Comparison of ENCODE assay signal across 17 cellular contexts in the genomic region with DNA sequence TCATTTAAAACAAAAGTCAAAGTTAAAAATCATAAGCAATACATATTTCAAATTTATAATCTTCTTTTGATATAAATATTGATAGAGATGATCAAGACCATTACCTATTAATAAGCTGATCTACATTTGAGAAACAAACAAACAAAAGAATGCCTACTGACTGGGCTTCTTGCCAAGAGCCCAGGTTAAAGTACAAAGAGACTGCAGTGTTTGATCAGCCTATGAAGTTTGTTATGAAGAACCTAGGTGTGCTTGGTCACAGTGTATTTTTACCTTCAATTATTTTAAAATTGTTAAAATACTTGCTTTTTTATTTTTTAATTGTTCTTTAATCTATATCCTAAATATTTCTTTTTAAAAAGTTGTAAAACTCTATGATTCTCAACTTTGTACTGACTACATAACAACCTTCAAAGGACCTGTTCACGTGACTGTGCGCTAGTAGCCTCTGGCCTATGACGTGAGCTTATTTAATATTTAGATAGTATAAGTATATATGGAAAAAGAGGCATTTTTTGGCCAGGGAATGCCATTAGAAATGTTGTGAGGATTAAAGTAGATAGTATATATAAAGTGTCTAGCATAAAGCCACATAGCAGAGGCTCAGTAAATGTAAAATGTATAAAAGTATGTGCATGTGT. TPM values are rescaled to one million over a fixed set of nuclear protein-coding genes. Genes with fewer than 3 reads are reported as not detected.
A peak's percentile ranks its signal among the peaks of the same experiment; 100 is the strongest.
DNase-seq lines count a peak whose midpoint lies in the region; ATAC-seq and TF ChIP-seq lines count a peak whose summit lies in the region.
"Had no signal": no experiment of that assay in that cellular context is flagged by ENCODE, and none has a peak within 500 bp of the region (broad histone marks: within the 10 kb centered on the region; RNA-seq: fewer than 3 reads in every experiment).

No MANE protein-coding gene starts in this region.

- DNase-seq in NCI-H748 (lab: John Stamatoyannopoulos, UW; ENCODE audit: unreplicated experiment), result peak; percentile 7
- no peak for DNase-seq in NCI-H748 treated with DMSO at 0.1 percent for 48 hours (lab: John Stamatoyannopoulos, UW)
- peak; percentile 48 for DNase-seq in NCI-H69 (lab: John Stamatoyannopoulos, UW)
- peak; percentile 62 for DNase-seq in left lobe of liver (ENCODE audit: low spot score)
- peak; percentile 45 for DNase-seq in transverse colon
- DNase-seq in GM23338 (ENCODE audit: low spot score), result no peak
- no peak for DNase-seq in DMS 273 treated with DMSO at 0.1 percent for 48 hours (lab: John Stamatoyannopoulos, UW)
- DNase-seq: H7, NCI-H1417 treated with DMSO at 0.1 percent for 48 hours, NCI-H2029, NCI-H2227 treated with DMSO at 0.1 percent for 48 hours, PC-9, SW 1271 had no signal

- H3K4me3 ChIP-seq in transverse colon (no peak overlapping the region), GM23338 (no peak overlapping the region)
- H3K4me3 ChIP-seq: BLaER1 treated with 17β-estradiol and CSF1 and Interleukin-3, amounts not matched to agents 10 nM and 100 nM; PC-9; SJSA1 had no signal

- H3K4me1 ChIP-seq in transverse colon, result peaks cover 2 to 43% (median 15%) of the 10 kb centered on the region in 4 donors
- peaks cover 7% of the 10 kb centered on the region; the same call in 1 of the 2 replicates for H3K4me1 ChIP-seq in GM23338 (ENCODE audit: insufficient read depth)
- H3K4me1 ChIP-seq: BLaER1 treated with 17β-estradiol and CSF1 and Interleukin-3, amounts not matched to agents 10 nM and 100 nM had no signal

- WGBS in transverse colon (ENCODE audit: low coverage in 1 of 2), 2 donors, result 63 to 76% methylated on average over 3 of the region's 3 CpGs

- no peaks in the 10 kb centered on the region; the same call in 1 of the 2 replicates for H3K9me2 ChIP-seq in GM23338 (ENCODE audit: insufficient read depth)

- H3K27ac ChIP-seq in transverse colon (peak overlapping the region in 3 of 4 donors; percentile 39 to 86 (median 49)), GM23338 (ENCODE audit: low read depth) (no peak overlapping the region)
- H3K27ac ChIP-seq: BLaER1 treated with 17β-estradiol and CSF1 and Interleukin-3, amounts not matched to agents 10 nM and 100 nM; PC-9; SJSA1 had no signal

- H3K9me3 Mint-ChIP-seq in GM23338, result no peaks in the 10 kb centered on the region
- H3K9me3 Mint-ChIP-seq: IgD-negative memory B cell had no signal

- H3K79me2 ChIP-seq in GM23338 (replicated peaks; ENCODE audit: insufficient read depth), result no peaks in the 10 kb centered on the region

- no peaks in the 10 kb centered on the region for H3K27me3 Mint-ChIP-seq in GM23338 (ENCODE audit: insufficient read depth, low read depth, poor library complexity)
- H3K27me3 Mint-ChIP-seq: IgD-negative memory B cell had no signal

- peak; percentile 91 for ATAC-seq in left lobe of liver
- ATAC-seq in GM18870 (IDR thresholded peaks at IDR 0.05; ENCODE audit: unreplicated experiment), result no peak
- no peak for ATAC-seq in GM23338

- no peaks in the 10 kb centered on the region for H4K20me1 ChIP-seq in GM23338 (replicated peaks; ENCODE audit: insufficient read depth)
- H4K20me1 ChIP-seq: BLaER1 treated with 17β-estradiol and CSF1 and Interleukin-3, amounts not matched to agents 10 nM and 100 nM had no signal

- TF ChIP-seq EP300 in transverse colon (IDR thresholded peaks at IDR 0.05; ENCODE audit: low read depth), result no peak

- H3K9me3 ChIP-seq in transverse colon, result no peaks in the 10 kb centered on the region
- H3K9me3 ChIP-seq: SJSA1 had no signal

- peaks cover 7% of the 10 kb centered on the region; the same call in 1 of the 3 replicates for H3K4me1 Mint-ChIP-seq in GM23338

- no peaks in the 10 kb centered on the region for H3K36me3 Mint-ChIP-seq in GM23338 (ENCODE audit: low read depth)
- H3K36me3 Mint-ChIP-seq: IgD-negative memory B cell had no signal

- in situ Hi-C loops in transverse colon (cut with MboI; ENCODE audit: low pct_ligation_motif_present in 1 of 4, low pct_unique_long_range_greater_than_20kb in 1 of 4, low sequenced_read_pairs in 3 of 4), result no loop called here

- no peak overlapping the region for H3K27ac Mint-ChIP-seq in GM23338
- H3K27ac Mint-ChIP-seq: IgD-negative memory B cell had no signal

- no peak overlapping the region for H3K4me3 Mint-ChIP-seq in GM23338
- H3K4me3 Mint-ChIP-seq: IgD-negative memory B cell had no signal

- no peaks in the 10 kb centered on the region for H3K36me3 ChIP-seq in transverse colon
- H3K36me3 ChIP-seq in GM23338 (ENCODE audit: insufficient read depth), result no peaks in the 10 kb centered on the region
- H3K36me3 ChIP-seq: BLaER1 treated with 17β-estradiol and CSF1 and Interleukin-3, amounts not matched to agents 10 nM and 100 nM; SJSA1 had no signal

- intact Hi-C loops in transverse colon (cut with DNase I; ENCODE audit: low total_unique reads), result no loop called here

- H2AFZ ChIP-seq in GM23338, result no peak overlapping the region
- H2AFZ ChIP-seq: PC-9 had no signal

- H3K4me2 ChIP-seq in GM23338, result no peak overlapping the region
- H3K4me2 ChIP-seq: BLaER1 treated with 17β-estradiol and CSF1 and Interleukin-3, amounts not matched to agents 10 nM and 100 nM; PC-9 had no signal

- TF ChIP-seq CTCF in transverse colon (IDR thresholded peaks at IDR 0.05) (no peak), GM23338 (conservative IDR thresholded peaks at IDR 0.05; ENCODE audit: low read depth in 2 of 2) (no peak)

- TF ChIP-seq POLR2A in transverse colon (IDR thresholded peaks at IDR 0.05), result no peak

- H3F3A ChIP-seq in GM23338 (replicated peaks; ENCODE audit: low read depth), result no peaks in the 10 kb centered on the region

- H3K27me3 ChIP-seq in transverse colon (no peaks in the 10 kb centered on the region), GM23338 (ENCODE audit: insufficient read depth) (no peaks in the 10 kb centered on the region)
- H3K27me3 ChIP-seq: BLaER1 treated with 17β-estradiol and CSF1 and Interleukin-3, amounts not matched to agents 10 nM and 100 nM; SJSA1 had no signal

TF ChIP-seq in GM23338, 12 proteins besides CTCF, POLR2A, EP300 and RAD21 (continues in another document):
- TF ChIP-seq, protein P1, sequence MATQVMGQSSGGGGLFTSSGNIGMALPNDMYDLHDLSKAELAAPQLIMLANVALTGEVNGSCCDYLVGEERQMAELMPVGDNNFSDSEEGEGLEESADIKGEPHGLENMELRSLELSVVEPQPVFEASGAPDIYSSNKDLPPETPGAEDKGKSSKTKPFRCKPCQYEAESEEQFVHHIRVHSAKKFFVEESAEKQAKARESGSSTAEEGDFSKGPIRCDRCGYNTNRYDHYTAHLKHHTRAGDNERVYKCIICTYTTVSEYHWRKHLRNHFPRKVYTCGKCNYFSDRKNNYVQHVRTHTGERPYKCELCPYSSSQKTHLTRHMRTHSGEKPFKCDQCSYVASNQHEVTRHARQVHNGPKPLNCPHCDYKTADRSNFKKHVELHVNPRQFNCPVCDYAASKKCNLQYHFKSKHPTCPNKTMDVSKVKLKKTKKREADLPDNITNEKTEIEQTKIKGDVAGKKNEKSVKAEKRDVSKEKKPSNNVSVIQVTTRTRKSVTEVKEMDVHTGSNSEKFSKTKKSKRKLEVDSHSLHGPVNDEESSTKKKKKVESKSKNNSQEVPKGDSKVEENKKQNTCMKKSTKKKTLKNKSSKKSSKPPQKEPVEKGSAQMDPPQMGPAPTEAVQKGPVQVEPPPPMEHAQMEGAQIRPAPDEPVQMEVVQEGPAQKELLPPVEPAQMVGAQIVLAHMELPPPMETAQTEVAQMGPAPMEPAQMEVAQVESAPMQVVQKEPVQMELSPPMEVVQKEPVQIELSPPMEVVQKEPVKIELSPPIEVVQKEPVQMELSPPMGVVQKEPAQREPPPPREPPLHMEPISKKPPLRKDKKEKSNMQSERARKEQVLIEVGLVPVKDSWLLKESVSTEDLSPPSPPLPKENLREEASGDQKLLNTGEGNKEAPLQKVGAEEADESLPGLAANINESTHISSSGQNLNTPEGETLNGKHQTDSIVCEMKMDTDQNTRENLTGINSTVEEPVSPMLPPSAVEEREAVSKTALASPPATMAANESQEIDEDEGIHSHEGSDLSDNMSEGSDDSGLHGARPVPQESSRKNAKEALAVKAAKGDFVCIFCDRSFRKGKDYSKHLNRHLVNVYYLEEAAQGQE (IDR thresholded peaks at IDR 0.05; ENCODE audit: unreplicated experiment), result no peak
- TF ChIP-seq, protein P2, sequence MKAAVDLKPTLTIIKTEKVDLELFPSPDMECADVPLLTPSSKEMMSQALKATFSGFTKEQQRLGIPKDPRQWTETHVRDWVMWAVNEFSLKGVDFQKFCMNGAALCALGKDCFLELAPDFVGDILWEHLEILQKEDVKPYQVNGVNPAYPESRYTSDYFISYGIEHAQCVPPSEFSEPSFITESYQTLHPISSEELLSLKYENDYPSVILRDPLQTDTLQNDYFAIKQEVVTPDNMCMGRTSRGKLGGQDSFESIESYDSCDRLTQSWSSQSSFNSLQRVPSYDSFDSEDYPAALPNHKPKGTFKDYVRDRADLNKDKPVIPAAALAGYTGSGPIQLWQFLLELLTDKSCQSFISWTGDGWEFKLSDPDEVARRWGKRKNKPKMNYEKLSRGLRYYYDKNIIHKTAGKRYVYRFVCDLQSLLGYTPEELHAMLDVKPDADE (IDR thresholded peaks at IDR 0.05), result no peak
- TF ChIP-seq JUNB (IDR thresholded peaks at IDR 0.05; ENCODE audit: unreplicated experiment) (no peak), STAT1 (IDR thresholded peaks at IDR 0.05; ENCODE audit: unreplicated experiment) (no peak), ZNF331 (CRISPR knock-in tag; IDR thresholded peaks at IDR 0.05; ENCODE audit: low read depth) (no peak)

RNA-seq across cellular contexts. Expression of a gene that starts 11.4 kb away (rescaled TPM):
- total RNA-seq in left lobe of liver, result 23.6 TPM
- 10 to 100 TPM; 21.7 to 83.8 (median 42.6) TPM for total RNA-seq in transverse colon
- 42.5 and 42.9 TPM in 2 replicates for total RNA-seq in GM23338 (2014; rRNA removed; shearing (Covaris generic))
- polyA plus RNA-seq in GM23338 (2016; fragmentation: Nextera tagmentation; extraction: Ambion mirVana), result 18.7 and 20.1 TPM in 2 replicates

Comparison
In these comparisons a context has a peak if more than half of its experiments do, and no peak if none do; other contexts are left out.
1. DNase-seq: peak in NCI-H748 (single experiment), NCI-H69 (single experiment), left lobe of liver (single experiment) and transverse colon (single experiment); none in NCI-H748 treated with DMSO at 0.1 percent for 48 hours (single experiment), GM23338 (single experiment) and DMS 273 treated with DMSO at 0.1 percent for 48 hours (single experiment).